Comparison of ENCODE assay signal across 12 cellular contexts in the genomic region with DNA sequence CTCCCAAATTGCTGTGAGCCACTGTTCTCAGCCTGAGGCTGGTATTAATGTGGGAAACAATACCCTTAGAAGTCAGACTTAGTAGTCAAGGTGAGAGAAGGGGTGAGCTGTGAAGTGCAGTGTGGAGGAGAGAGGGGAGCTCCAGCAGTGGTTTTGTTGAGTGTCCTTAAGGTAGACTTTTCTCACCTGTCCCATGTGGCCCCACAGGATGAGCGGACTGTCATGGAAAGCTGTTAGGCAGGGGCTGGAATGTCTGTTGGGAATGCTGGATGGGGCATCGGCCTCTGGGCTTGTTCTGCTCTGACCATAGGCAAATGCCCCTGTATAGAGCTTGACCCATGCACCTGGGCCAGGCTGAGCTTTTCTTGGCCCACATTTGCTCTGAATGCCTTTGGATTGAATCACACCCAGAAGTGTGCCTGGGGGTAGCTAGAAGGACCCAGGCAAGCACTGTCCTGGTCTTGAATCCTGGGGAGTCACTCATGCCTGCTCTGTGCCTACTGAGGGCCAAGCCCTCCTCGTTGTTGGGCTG. TPM values are rescaled to one million over a fixed set of nuclear protein-coding genes. Genes with fewer than 3 reads are reported as not detected.
DNase-seq lines count a peak whose midpoint lies in the region; ATAC-seq and TF ChIP-seq lines count a peak whose summit lies in the region.
"Had no signal": no experiment of that assay in that cellular context is flagged by ENCODE, and none has a peak within 500 bp of the region (broad histone marks: within the 10 kb centered on the region; RNA-seq: fewer than 3 reads in every experiment).

No MANE protein-coding gene starts in this region.

- peaks cover 0 to 37% (median 0%) of the 10 kb centered on the region in 6 donors for H3K36me3 ChIP-seq in spleen
- H3K36me3 ChIP-seq: pancreas had no signal

- H3K27me3 Mint-ChIP-seq in T-helper 1 cell treated with Interleukin-12 subunit alpha and Interleukin-12 subunit beta and Interleukin-4 antibody, amounts not matched to agents 30 μg/mL and 1 μg/mL, for 36 hours (ENCODE audit: low read depth) = no peaks in the 10 kb centered on the region
- no peaks in the 10 kb centered on the region for H3K27me3 Mint-ChIP-seq in activated CD4-positive, alpha-beta memory T cell treated with anti-CD3 and anti-CD28 coated beads for 36 hours

- no peak overlapping the region for H3K4me3 ChIP-seq in spleen
- H3K4me3 ChIP-seq: pancreas had no signal

- POLR2A ChIA-PET in activated CD4-positive, alpha-beta memory T cell treated with anti-CD3 and anti-CD28 coated beads for 36 hours (lab: Charles Lee) = interaction anchor here (0.5 to 4.8 kb wide), 4 partner anchors 10 to 45 kb away, joined by 3 to 36 read pairs (median 4); no protein-coding TSS in a partner anchor

- intact Hi-C loops in activated CD4-positive, alpha-beta memory T cell treated with anti-CD3 and anti-CD28 coated beads for 36 hours (cut with micrococcal nuclease) = loop anchor here (1.0 kb wide), 1 partner anchor 48 kb away; no protein-coding TSS in a partner anchor
- intact Hi-C loops in spleen (cut with DNase I; ENCODE audit: low total_unique reads) = loop anchor here (5.0 to 10.0 kb wide), 3 partner anchors 39 to 117 kb away; no protein-coding TSS in a partner anchor

- no peak for DNase-seq in T-helper 1 cell
- no peak for DNase-seq in activated CD4-positive, alpha-beta memory T cell treated with anti-CD3 and anti-CD28 coated beads for 36 hours
- peak; percentile 83 for DNase-seq in glomerular visceral epithelial cell (ENCODE audit: extremely low spot score)
- peak; percentile 67 for DNase-seq in spleen
- no peak for DNase-seq in T1000 (lab: John Stamatoyannopoulos, UW)
- DNase-seq in NCI-H146 treated with DMSO at 0.1 percent for 48 hours (lab: John Stamatoyannopoulos, UW; ENCODE audit: unreplicated experiment) = no peak
- DNase-seq: 8988T, NCI-H146, SHP77 treated with DMSO at 0.1 percent for 48 hours had no signal

- peaks cover 6% of the 10 kb centered on the region for H3K9me3 Mint-ChIP-seq in T-helper 1 cell treated with Interleukin-12 subunit alpha and Interleukin-12 subunit beta and Interleukin-4 antibody, amounts not matched to agents 30 μg/mL and 1 μg/mL, for 36 hours
- H3K9me3 Mint-ChIP-seq in activated CD4-positive, alpha-beta memory T cell treated with anti-CD3 and anti-CD28 coated beads for 36 hours = peaks cover 5% of the 10 kb centered on the region

- peak overlapping the region in 6 of 8 donors; percentile 83 to 96 (median 93) for H3K27ac ChIP-seq in spleen

- H3K36me3 Mint-ChIP-seq in T-helper 1 cell treated with Interleukin-12 subunit alpha and Interleukin-12 subunit beta and Interleukin-4 antibody, amounts not matched to agents 30 μg/mL and 1 μg/mL, for 36 hours (ENCODE audit: low read depth) = peaks cover 37% of the 10 kb centered on the region
- peaks cover 11% of the 10 kb centered on the region for H3K36me3 Mint-ChIP-seq in activated CD4-positive, alpha-beta memory T cell treated with anti-CD3 and anti-CD28 coated beads for 36 hours

- CTCF ChIA-PET in activated CD4-positive, alpha-beta memory T cell treated with anti-CD3 and anti-CD28 coated beads for 36 hours (lab: Charles Lee) = interaction anchor here (1.0 to 21.6 kb wide), 3 partner anchors 30 to 44 kb away, joined by 3 to 1168 read pairs (median 5); partner anchors contain the start of gene TSPAN14

- H3K27me3 ChIP-seq in spleen (replicated peaks in 1 of 7) = no peaks in the 10 kb centered on the region
- H3K27me3 ChIP-seq: pancreas had no signal

- no peak overlapping the region for H3K4me3 Mint-ChIP-seq in T-helper 1 cell treated with Interleukin-12 subunit alpha and Interleukin-12 subunit beta and Interleukin-4 antibody, amounts not matched to agents 30 μg/mL and 1 μg/mL, for 36 hours
- H3K4me3 Mint-ChIP-seq in activated CD4-positive, alpha-beta memory T cell treated with anti-CD3 and anti-CD28 coated beads for 36 hours = no peak overlapping the region

- peak overlapping the region; percentile 90 for H3K27ac Mint-ChIP-seq in T-helper 1 cell treated with Interleukin-12 subunit alpha and Interleukin-12 subunit beta and Interleukin-4 antibody, amounts not matched to agents 30 μg/mL and 1 μg/mL, for 36 hours
- peak overlapping the region; percentile 93 for H3K27ac Mint-ChIP-seq in activated CD4-positive, alpha-beta memory T cell treated with anti-CD3 and anti-CD28 coated beads for 36 hours

- WGBS in spleen, 5 donors = 85 to 96% (median 93%) methylated on average over 3 of the region's 3 CpGs

- no peak for TF ChIP-seq CTCF in spleen (IDR thresholded peaks at IDR 0.05 in 8 of 11, conservative IDR thresholded peaks at IDR 0.05 in 3 of 11)

- no peak for TF ChIP-seq POLR2A in spleen (IDR thresholded peaks at IDR 0.05)

- no peak for ATAC-seq in GM19023 (IDR thresholded peaks at IDR 0.05; ENCODE audit: unreplicated experiment)
- ATAC-seq: pancreas had no signal

- H3K4me1 Mint-ChIP-seq in T-helper 1 cell treated with Interleukin-12 subunit alpha and Interleukin-12 subunit beta and Interleukin-4 antibody, amounts not matched to agents 30 μg/mL and 1 μg/mL, for 36 hours (ENCODE audit: low read depth) = peaks cover 87% of the 10 kb centered on the region
- H3K4me1 Mint-ChIP-seq in activated CD4-positive, alpha-beta memory T cell treated with anti-CD3 and anti-CD28 coated beads for 36 hours (ENCODE audit: low read depth) = peaks cover 91% of the 10 kb centered on the region

- H3K4me1 ChIP-seq in spleen = peaks cover 76 to 100% (median 98%) of the 10 kb centered on the region in 6 donors

- H3K9me3 ChIP-seq in spleen = peaks cover 0 to 7% (median 3%) of the 10 kb centered on the region in 8 donors
- H3K9me3 ChIP-seq: pancreas had no signal

RNA-seq across cellular contexts. Expression of gene SH2D4B, which starts 36.3 kb away (rescaled TPM):
- under 1 TPM in 1 of 2 experiments, not detected in 1; 0.12 TPM for total RNA-seq in activated CD4-positive, alpha-beta memory T cell treated with anti-CD3 and anti-CD28 coated beads for 36 hours
- under 1 TPM in 5 of 7 donors, not detected in 2; 0.11 to 0.46 (median 0.21) TPM for total RNA-seq in spleen
- under 1 TPM; 0.08 to 0.11 (median 0.10) TPM for polyA plus RNA-seq in spleen
- total RNA-seq: pancreas had no signal

RNA-seq across cellular contexts. Expression of gene TSPAN14, which starts 47.3 kb away (rescaled TPM):
- total RNA-seq in activated CD4-positive, alpha-beta memory T cell treated with anti-CD3 and anti-CD28 coated beads for 36 hours = 10 to 100 TPM; 48.9 to 51.8 TPM
- 100 to 1,000 TPM in 6 of 7 donors, 10 to 100 TPM in 1; 81.3 to 172 (median 129) TPM for total RNA-seq in spleen
- 10 to 100 TPM; 13.3 to 32.5 (median 24.6) TPM for polyA plus RNA-seq in spleen

Comparison
In these comparisons a context has a peak if more than half of its experiments do, and no peak if none do; other contexts are left out.
1. DNase-seq: peak in glomerular visceral epithelial cell (single experiment) and spleen (single experiment); none in T-helper 1 cell (0 of 5), activated CD4-positive, alpha-beta memory T cell treated with anti-CD3 and anti-CD28 coated beads for 36 hours (single experiment), T1000 (single experiment) and NCI-H146 treated with DMSO at 0.1 percent for 48 hours (single experiment).